ENCODE assay signal across 8 cellular contexts in genomic region chr1:84689514-84690396, GRCh38. TPM values are rescaled to one million over a fixed set of nuclear protein-coding genes. Genes with fewer than 3 reads are reported as not detected.
A peak's percentile ranks its signal among the peaks of the same experiment; 100 is the strongest.
DNase-seq lines count a peak whose midpoint lies in the region; ATAC-seq and TF ChIP-seq lines count a peak whose summit lies in the region.

No MANE protein-coding gene starts in this region.

- no peaks in the 10 kb centered on the region for H3K27me3 Mint-ChIP-seq in activated naive CD8-positive, alpha-beta T cell treated with anti-CD3 and anti-CD28 coated beads, Interleukin-2, amount 10 ng/mL, durations not matched to agents 7 days and 5 days

- H3K9me3 ChIP-seq in right atrium auricular region (no peaks in the 10 kb centered on the region), psoas muscle (no peaks in the 10 kb centered on the region)

- ATAC-seq in HG02840 (IDR thresholded peaks at IDR 0.05; ENCODE audit: low FRiP score, unreplicated experiment) (peak; percentile 58), psoas muscle (peak; percentile 18 to 49 (median 24)), GM21381 (IDR thresholded peaks at IDR 0.05; ENCODE audit: unreplicated experiment) (no peak)
- peak; percentile 75 for ATAC-seq in activated naive CD8-positive, alpha-beta T cell treated with anti-CD3 and anti-CD28 coated beads, Interleukin-2, amount 10 ng/mL, durations not matched to agents 7 days and 5 days (ENCODE audit: low read depth)

- H3K4me3 ChIP-seq in right atrium auricular region (peak overlapping the region; percentile 81 to 93), psoas muscle (peak overlapping the region; percentile 89)

- peaks cover 44% of the 10 kb centered on the region for H3K4me1 Mint-ChIP-seq in activated naive CD8-positive, alpha-beta T cell treated with anti-CD3 and anti-CD28 coated beads, Interleukin-2, amount 10 ng/mL, durations not matched to agents 7 days and 5 days

- no peaks in the 10 kb centered on the region for H3K27me3 ChIP-seq in right atrium auricular region
- H3K27me3 ChIP-seq in psoas muscle (ENCODE audit: insufficient read depth in 3 of 3, low read length in 2 of 3) = no peaks in the 10 kb centered on the region

- peak overlapping the region; percentile 74 for H3K4me3 Mint-ChIP-seq in activated naive CD8-positive, alpha-beta T cell treated with anti-CD3 and anti-CD28 coated beads, Interleukin-2, amount 10 ng/mL, durations not matched to agents 7 days and 5 days

- H3K36me3 Mint-ChIP-seq in activated naive CD8-positive, alpha-beta T cell treated with anti-CD3 and anti-CD28 coated beads, Interleukin-2, amount 10 ng/mL, durations not matched to agents 7 days and 5 days = peaks cover 4% of the 10 kb centered on the region

- peak; percentile 40 for DNase-seq in stimulated activated CD4-positive, alpha-beta T cell treated with anti-CD3 and anti-CD28 coated beads, Interleukin-12 subunit alpha, Interleukin-12 subunit beta, amount 100 ng/mL, for 4 hours
- DNase-seq in stimulated activated CD4-positive, alpha-beta T cell treated with anti-CD3 and anti-CD28 coated beads, Interleukin-4, amount 100 ng/mL, for 4 hours = no peak
- DNase-seq in NCI-H2227 (lab: John Stamatoyannopoulos, UW; ENCODE audit: unreplicated experiment) = peak; percentile 81
- DNase-seq in activated naive CD8-positive, alpha-beta T cell treated with anti-CD3 and anti-CD28 coated beads, Interleukin-2, amount 10 ng/mL, durations not matched to agents 7 days and 5 days = no peak
- DNase-seq in right atrium auricular region (ENCODE audit: low spot score) = peak; percentile 62
- peak; percentile 46 to 70 for DNase-seq in psoas muscle

- intact Hi-C loops in psoas muscle (cut with DNase I) = no loop called here

- peak overlapping the region; percentile 76 for H3K27ac Mint-ChIP-seq in activated naive CD8-positive, alpha-beta T cell treated with anti-CD3 and anti-CD28 coated beads, Interleukin-2, amount 10 ng/mL, durations not matched to agents 7 days and 5 days

- no peaks in the 10 kb centered on the region for H3K9me3 Mint-ChIP-seq in activated naive CD8-positive, alpha-beta T cell treated with anti-CD3 and anti-CD28 coated beads, Interleukin-2, amount 10 ng/mL, durations not matched to agents 7 days and 5 days

- H3K36me3 ChIP-seq in right atrium auricular region (no peaks in the 10 kb centered on the region), psoas muscle (ENCODE audit: insufficient read depth in 1 of 2, low read depth in 1 of 2) (no peaks in the 10 kb centered on the region)

- H3K4me1 ChIP-seq in right atrium auricular region = peaks cover 0 to 25% of the 10 kb centered on the region in 2 donors
- H3K4me1 ChIP-seq in psoas muscle = no peaks in the 10 kb centered on the region

- H3K27ac ChIP-seq in right atrium auricular region = peak overlapping the region; percentile 91 to 92
- peak overlapping the region; percentile 75 for H3K27ac ChIP-seq in psoas muscle

- POLR2A ChIA-PET in activated naive CD8-positive, alpha-beta T cell treated with anti-CD3 and anti-CD28 coated beads, Interleukin-2, amount 10 ng/mL, durations not matched to agents 7 days and 5 days (lab: Charles Lee) = interaction anchor here (1.1 to 2.0 kb wide), 4 partner anchors 8 to 183 kb away, joined by 3 to 8 read pairs (median 4); partner anchors contain the start of genes CTBS, GNG5 and SPATA1

- 2 to 3% (median 2%) methylated on average over 54 to 67 of the region's 67 CpGs for WGBS in psoas muscle, 3 donors

- TF ChIP-seq CTCF in right atrium auricular region (IDR thresholded peaks at IDR 0.05) = peak in 1 of 2 donors; percentile 38
- peak; percentile 33 for TF ChIP-seq CTCF in psoas muscle (IDR thresholded peaks at IDR 0.05)

RNA-seq across cellular contexts. Expression of gene SSX2IP, which starts 0.5 kb away (rescaled TPM):
- 10 to 100 TPM; 14.4 to 16.0 TPM for total RNA-seq in activated naive CD8-positive, alpha-beta T cell treated with anti-CD3 and anti-CD28 coated beads, Interleukin-2, amount 10 ng/mL, durations not matched to agents 7 days and 5 days
- total RNA-seq in right atrium auricular region (10 to 100 TPM; 11.3 to 14.2 TPM), psoas muscle (1 to 10 TPM; 4.4 to 8.6 (median 7.9) TPM)
- polyA plus RNA-seq in psoas muscle = 10 to 100 TPM in 1 of 3 donors, 1 to 10 TPM in 2; 2.2 to 12.8 (median 2.6) TPM

Comparison
In these comparisons a context has a peak if more than half of its experiments do, and no peak if none do; other contexts are left out.
1. DNase-seq: peak in stimulated activated CD4-positive, alpha-beta T cell treated with anti-CD3 and anti-CD28 coated beads, Interleukin-12 subunit alpha, Interleukin-12 subunit beta, amount 100 ng/mL, for 4 hours (single experiment), NCI-H2227 (single experiment), right atrium auricular region (single experiment) and psoas muscle (2 of 2); none in stimulated activated CD4-positive, alpha-beta T cell treated with anti-CD3 and anti-CD28 coated beads, Interleukin-4, amount 100 ng/mL, for 4 hours (0 of 2) and activated naive CD8-positive, alpha-beta T cell treated with anti-CD3 and anti-CD28 coated beads, Interleukin-2, amount 10 ng/mL, durations not matched to agents 7 days and 5 days (single experiment).